ENCODE assay signal across 23 cellular contexts in genomic region chr11:83523676-83524075, GRCh38.
"Had no signal": no experiment of that assay in that cellular context is flagged by ENCODE, and none has a peak within 500 bp of the region (broad histone marks: within the 10 kb centered on the region; RNA-seq: fewer than 3 reads in every experiment).

No MANE protein-coding gene starts in this region.

- H3K4me3 ChIP-seq: colonic mucosa, left lung, upper lobe of right lung had no signal

- H3K4me1 ChIP-seq: colonic mucosa, left lung, upper lobe of right lung had no signal

- ATAC-seq: activated naive CD8-positive, alpha-beta T cell treated with anti-CD3 and anti-CD28 coated beads, Interleukin-2, amount 50 U/mL, for 24 hours; upper lobe of right lung had no signal

- H3K9me3 ChIP-seq: colonic mucosa, left lung, upper lobe of right lung had no signal

- H3K27me3 ChIP-seq: colonic mucosa, left lung, upper lobe of right lung had no signal

- FAIRE-seq: kidney had no signal

- H3K27ac ChIP-seq: colonic mucosa, epithelial cell of prostate, left lung, upper lobe of right lung had no signal

- H3K36me3 ChIP-seq: colonic mucosa, left lung, upper lobe of right lung had no signal

- DNase-seq: activated CD4-positive, alpha-beta memory T cell treated with anti-CD3 and anti-CD28 coated beads, Interleukin-2, amount 10 ng/mL, durations not matched to agents 7 days and 5 days; activated CD4-positive, alpha-beta T cell treated with anti-CD3 and anti-CD28 coated beads for 48 hours; activated CD4-positive, CD25-positive, alpha-beta regulatory T cell; activated effector memory CD4-positive, alpha-beta T cell treated with Interleukin-2 at 50 U/mL for 16 hours; activated naive CD4-positive, alpha-beta T cell treated with anti-CD3 and anti-CD28 coated beads, Interleukin-2, amount 10 ng/mL, durations not matched to agents 7 days and 5 days; activated naive CD8-positive, alpha-beta T cell treated with anti-CD3 and anti-CD28 coated beads, Interleukin-2, amount 50 U/mL, for 24 hours; activated T-cell treated with anti-CD3 and anti-CD28 coated beads, Interleukin-2, amount 50 U/mL, for 24 hours; aorta; colonic mucosa; endodermal cell; foreskin melanocyte; kidney; left lung; midbrain; nephron progenitor cell; nucleus accumbens; stimulated activated CD4-positive, alpha-beta T cell treated with anti-CD3 and anti-CD28 coated beads, Interleukin-12 subunit alpha, Interleukin-12 subunit beta, amount 100 ng/mL, for 4 hours; stimulated activated CD4-positive, alpha-beta T cell treated with anti-CD3 and anti-CD28 coated beads, Interleukin-1b, Interleukin-23, amount 100 ng/mL, for 48 hours; stimulated activated CD8-positive, alpha-beta memory T cell treated with anti-CD3 and anti-CD28 coated beads, Interleukin-4, amount 100 ng/mL, for 48 hours; stimulated activated naive CD4-positive, alpha-beta T cell; T-helper 9 cell; upper lobe of right lung had no signal
